Comparison of ENCODE assay signal across 8 cellular contexts in the genomic region with DNA sequence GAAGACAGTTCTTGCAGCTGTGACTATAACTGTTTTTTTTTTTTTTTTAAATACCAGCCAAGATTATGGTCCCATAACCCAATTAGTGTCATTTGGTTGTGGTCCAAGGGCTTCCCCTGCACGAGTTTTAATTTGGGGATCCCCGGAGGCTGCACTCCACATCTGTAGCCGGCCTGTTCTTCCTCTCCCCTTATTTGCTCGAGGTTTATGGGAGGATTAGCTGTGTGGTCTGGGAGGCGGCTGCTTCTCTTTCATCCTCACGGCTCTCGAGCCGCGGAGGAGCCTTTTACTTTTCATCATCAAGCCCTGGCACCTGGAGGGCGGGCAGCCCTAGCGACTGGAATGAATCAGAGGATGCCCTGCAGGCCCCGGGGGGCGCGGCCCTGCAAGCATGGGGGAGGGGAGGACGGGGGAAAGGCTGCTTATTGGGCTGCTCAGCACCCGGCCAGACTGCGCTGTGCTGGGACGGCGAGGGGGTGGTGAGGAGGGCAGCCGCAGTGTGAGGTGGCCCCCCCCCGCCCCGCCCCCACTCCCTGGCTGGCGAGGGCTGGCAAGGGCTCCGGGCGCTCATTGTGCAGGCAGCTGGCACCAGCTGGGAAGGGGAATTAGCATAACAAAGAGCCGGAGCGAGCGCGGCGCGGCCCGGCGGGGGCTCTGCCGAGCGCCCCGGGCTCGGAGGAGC. TPM values are rescaled to one million over a fixed set of nuclear protein-coding genes. Genes with fewer than 3 reads are reported as not detected.
A peak's percentile ranks its signal among the peaks of the same experiment; 100 is the strongest.
DNase-seq lines count a peak whose midpoint lies in the region; ATAC-seq and TF ChIP-seq lines count a peak whose summit lies in the region.

No MANE protein-coding gene starts in this region.

- peaks cover 8 to 25% (median 24%) of the 10 kb centered on the region in 3 donors for H3K4me1 Mint-ChIP-seq in T-cell

- no peak for TF ChIP-seq CTCF in upper lobe of left lung (IDR thresholded peaks at IDR 0.05)

- DNase-seq in GM03348 (ENCODE audit: low spot score) = peak; percentile 54
- peak; percentile 87 for DNase-seq in NCI-H1092 (lab: John Stamatoyannopoulos, UW)
- no peak for DNase-seq in T-cell
- DNase-seq in epithelial cell of prostate (ENCODE audit: low read depth, low spot score) = peak; percentile 53
- DNase-seq in upper lobe of left lung = peak; percentile 46 to 88
- no peak for DNase-seq in ureter (ENCODE audit: low spot score)

- H3K27ac ChIP-seq in epithelial cell of prostate = peak overlapping the region; percentile 20
- H3K27ac ChIP-seq in muscle layer of colon (ENCODE audit: low read depth, low read length) = peak overlapping the region; percentile 74
- H3K27ac ChIP-seq in upper lobe of left lung = peak overlapping the region in 1 of 4 donors; percentile 35

- H3K9me3 Mint-ChIP-seq in T-cell = no peaks in the 10 kb centered on the region

- H3K4me3 Mint-ChIP-seq in T-cell = peak overlapping the region; percentile 57 to 73 (median 59)

- peaks cover 56 to 68% of the 10 kb centered on the region in 2 donors for H3K27me3 Mint-ChIP-seq in T-cell

- ATAC-seq in T-cell (replicated peaks in 1 of 4) (peak; percentile 12 to 42 (median 34)), upper lobe of left lung (ENCODE audit: low FRiP score in 2 of 2) (peak; percentile 42 to 49), GM21390 (IDR thresholded peaks at IDR 0.05; ENCODE audit: unreplicated experiment) (no peak)

- H3K4me1 ChIP-seq in muscle layer of colon (ENCODE audit: insufficient read depth, low read length) = peaks cover 16% of the 10 kb centered on the region
- peaks cover 22 to 31% (median 26%) of the 10 kb centered on the region in 4 donors for H3K4me1 ChIP-seq in upper lobe of left lung

- H3K36me3 ChIP-seq in muscle layer of colon (ENCODE audit: insufficient read depth, low read length) (peaks cover 3% of the 10 kb centered on the region), upper lobe of left lung (no peaks in the 10 kb centered on the region)

- H3K9me3 ChIP-seq in muscle layer of colon (ENCODE audit: low read length) (no peaks in the 10 kb centered on the region), upper lobe of left lung (no peaks in the 10 kb centered on the region)

- TF ChIP-seq POLR2A in upper lobe of left lung (IDR thresholded peaks at IDR 0.05) = no peak

- POLR2A ChIA-PET in T-cell (lab: Charles Lee) = no interaction called here

- 1 to 4% methylated on average over 11 to 18 of the region's 37 CpGs for WGBS in upper lobe of left lung, 2 donors

- H3K9ac ChIP-seq in muscle layer of colon (ENCODE audit: low read length) = no peak overlapping the region

- H3K4me3 ChIP-seq in muscle layer of colon (ENCODE audit: low read depth in 1 of 2, low read length in 2 of 2) (peak overlapping the region; percentile 30 to 64), upper lobe of left lung (peak overlapping the region; percentile 17 to 62 (median 54))

- H3K27ac Mint-ChIP-seq in T-cell = no peak overlapping the region

- H3K27me3 ChIP-seq in muscle layer of colon (ENCODE audit: control insufficient read depth in 1 of 2, insufficient read depth in 2 of 2, low read length in 2 of 2) = peaks cover 3 to 10% of the 10 kb centered on the region in 2 donors
- H3K27me3 ChIP-seq in upper lobe of left lung = peaks cover 0 to 9% (median 0%) of the 10 kb centered on the region in 4 donors

- H3K36me3 Mint-ChIP-seq in T-cell = no peaks in the 10 kb centered on the region

- CTCF ChIA-PET in T-cell (lab: Charles Lee) = no interaction called here

- TF ChIP-seq EP300 in upper lobe of left lung (IDR thresholded peaks at IDR 0.05) = no peak

RNA-seq across cellular contexts. Expression of a gene that starts 18.5 kb away (rescaled TPM):
- total RNA-seq in T-cell (not detected), upper lobe of left lung (10 to 100 TPM in 1 of 6 donors, 1 to 10 TPM in 5; 2.0 to 11.5 (median 5.5) TPM), ureter (2.1 TPM)

Comparison
In these comparisons a context has a peak if more than half of its experiments do, and no peak if none do; other contexts are left out.
1. DNase-seq: peak in GM03348 (single experiment), NCI-H1092 (single experiment), epithelial cell of prostate (single experiment) and upper lobe of left lung (2 of 2); none in T-cell (0 of 34) and ureter (single experiment).